ENCODE assay signal across 16 cellular contexts in genomic region chrX:12447448-12448154, GRCh38.
DNase-seq lines count a peak whose midpoint lies in the region; ATAC-seq and TF ChIP-seq lines count a peak whose summit lies in the region.
"Had no signal": no experiment of that assay in that cellular context is flagged by ENCODE, and none has a peak within 500 bp of the region (broad histone marks: within the 10 kb centered on the region; RNA-seq: fewer than 3 reads in every experiment).

No MANE protein-coding gene starts in this region.

- no peak overlapping the region for H3K4me3 ChIP-seq in AG04449 (ENCODE audit: low read depth, low read length)
- H3K4me3 ChIP-seq in fibroblast of pulmonary artery (replicated peaks; ENCODE audit: low read depth, low read length) = no peak overlapping the region
- H3K4me3 ChIP-seq: BLaER1 treated with 17β-estradiol and CSF1 and Interleukin-3, amounts not matched to agents 10 nM and 100 nM; ovary; upper lobe of right lung had no signal

- ATAC-seq in GM21737 (IDR thresholded peaks at IDR 0.05; ENCODE audit: unreplicated experiment) (no peak), HG03095 (IDR thresholded peaks at IDR 0.05; ENCODE audit: unreplicated experiment) (no peak)
- ATAC-seq: activated CD4-positive, alpha-beta T cell treated with anti-CD3 and anti-CD28 coated beads for 36 hours; left cardiac atrium; upper lobe of right lung had no signal

- peak; percentile 76 for DNase-seq in AG04449 (ENCODE audit: low read depth, low spot score)
- peak; percentile 45 for DNase-seq in HS-27A (ENCODE audit: low read depth)
- DNase-seq in SW480 (ENCODE audit: low spot score) = peak; percentile 28
- peak; percentile 86 for DNase-seq in fibroblast of pulmonary artery (ENCODE audit: low read depth)
- DNase-seq in hippocampal formation (lab: John Stamatoyannopoulos, UW) = no peak
- no peak for DNase-seq in Kasumi-1 (lab: John Stamatoyannopoulos, UW)
- DNase-seq: activated CD4-positive, alpha-beta T cell treated with anti-CD3 and anti-CD28 coated beads for 36 hours; activated naive CD4-positive, alpha-beta T cell; left cardiac atrium; NCI-H2227 treated with DMSO at 0.1 percent for 48 hours; ovary; SHP77 treated with DMSO at 0.1 percent for 48 hours; upper lobe of right lung had no signal

- CTCF ChIA-PET in AG04449 (lab: Yijun Ruan, JAX) = interaction anchor here (0.9 to 2.1 kb wide), 2 partner anchors 367 to 676 kb away, joined by 3 to 9 read pairs; no protein-coding TSS in a partner anchor

- POLR2A ChIA-PET in AG04449 (lab: Yijun Ruan, JAX) = no interaction called here

- TF ChIP-seq CTCF in AG04449 (IDR thresholded peaks at IDR 0.05; ENCODE audit: insufficient read depth, low read length, missing control alignments) (peak; percentile 18), fibroblast of pulmonary artery (IDR thresholded peaks at IDR 0.05; ENCODE audit: low read length, missing control alignments) (peak; percentile 39)

Comparison
In these comparisons a context has a peak if more than half of its experiments do, and no peak if none do; other contexts are left out.
1. DNase-seq: peak in AG04449 (single experiment), HS-27A (single experiment), SW480 (single experiment) and fibroblast of pulmonary artery (single experiment); none in hippocampal formation (0 of 2) and Kasumi-1 (0 of 2).